In the genomic region with DNA sequence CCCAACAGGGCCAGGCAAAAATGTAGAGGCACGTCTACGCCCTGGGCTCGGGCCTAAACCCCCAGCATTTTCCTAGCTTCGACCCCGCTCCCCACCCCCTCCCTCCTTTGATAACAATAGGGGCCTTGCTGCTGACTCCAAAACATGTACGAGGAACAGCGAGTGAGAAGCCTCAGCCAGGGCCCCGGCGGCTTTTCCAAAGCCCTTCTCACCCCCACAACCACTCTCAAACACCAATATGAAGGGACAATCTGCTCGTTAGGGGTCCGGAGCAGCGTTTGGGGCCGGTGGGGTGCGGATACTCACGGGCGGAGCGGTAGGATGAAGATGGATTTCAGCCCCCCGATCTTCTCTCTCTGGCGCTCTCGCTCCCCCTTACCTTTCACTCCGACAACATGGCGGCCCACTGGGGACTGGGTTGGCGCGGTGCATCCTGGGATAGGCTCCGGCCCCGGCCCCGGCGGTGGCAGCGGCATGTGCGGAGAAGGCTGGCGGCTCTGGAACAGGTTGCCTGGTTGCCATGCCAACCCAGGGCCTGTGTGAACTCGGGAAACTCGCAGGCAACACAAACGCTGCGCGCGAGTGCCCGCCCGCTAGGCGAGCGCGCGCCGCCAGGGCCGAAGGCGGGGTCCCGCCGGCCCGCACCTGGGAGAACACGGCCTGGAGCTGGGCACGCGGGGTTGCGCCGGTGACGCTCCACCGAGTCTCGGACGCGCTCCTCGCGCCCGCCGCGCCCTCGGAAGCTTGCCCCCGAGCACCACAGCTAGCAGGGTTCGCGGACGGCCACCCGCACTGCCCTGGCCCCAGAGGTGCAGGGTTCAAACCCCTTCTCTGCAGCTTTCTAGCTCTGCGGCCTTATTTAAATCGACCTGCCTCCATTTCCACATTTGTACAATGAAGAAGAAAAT, we compare ENCODE assay signal across 8 cellular contexts. TPM values are rescaled to one million over a fixed set of nuclear protein-coding genes. Genes with fewer than 3 reads are reported as not detected.
DNase-seq lines count a peak whose midpoint lies in the region; ATAC-seq and TF ChIP-seq lines count a peak whose summit lies in the region.

Gene PUM1 (minus strand): TSS at position 408 of the 908 bp plus-strand sequence. CDS start 6,151 bp downstream, outside the sequence.

- H3K9ac ChIP-seq in SK-N-SH, result peak within 1 kb of the TSS; percentile 94

- H3K27me3 Mint-ChIP-seq in activated naive CD4-positive, alpha-beta T cell treated with anti-CD3 and anti-CD28 coated beads, Interleukin-2, amount 50 U/mL, for 24 hours, result no peaks in the 10 kb centered on the region

- peaks cover 0 to 7% of the 10 kb centered on the region in 2 experiments; a peak in 2 of 4 replicates for H3K4me1 ChIP-seq in SK-N-SH (ENCODE audit: control insufficient read depth in 1 of 2, insufficient read depth in 2 of 2, low read depth in 1 of 2, low read length in 1 of 2)
- H3K4me1 ChIP-seq in testis, result peaks cover 16% of the 10 kb centered on the region

- peaks cover 36% of the 10 kb centered on the region for H4K20me1 ChIP-seq in SK-N-SH (ENCODE audit: insufficient read depth)

- H3K27ac Mint-ChIP-seq in activated naive CD4-positive, alpha-beta T cell treated with anti-CD3 and anti-CD28 coated beads, Interleukin-2, amount 50 U/mL, for 24 hours, result peak within 1 kb of the TSS; percentile 98

- H3K79me2 ChIP-seq in SK-N-SH (ENCODE audit: insufficient read depth), result peaks cover 48% of the 10 kb centered on the region

- peak in 1 of 2 experiments; percentile 10; a peak in 1 of 4 replicates for TF ChIP-seq EP300 in SK-N-SH (IDR thresholded peaks at IDR 0.05; ENCODE audit: borderline replicate concordance in 1 of 2, low read depth in 1 of 2, low read length in 1 of 2)

- 8% methylated on average over 12 of the region's 72 CpGs for WGBS in SK-N-SH (ENCODE audit: low lambda C conversion rate)
- WGBS in testis, 2 donors, result 0 to 1% methylated on average over 8 to 64 of the region's 72 CpGs

- H3K9me2 ChIP-seq in SK-N-SH, result no peaks in the 10 kb centered on the region

- POLR2A ChIA-PET in SK-N-SH (lab: Yijun Ruan, JAX), result interaction anchor here (0.6 to 1.8 kb wide), 8 partner anchors 48 to 775 kb away, joined by 3 to 9 read pairs (median 3); no protein-coding TSS in a partner anchor

- no peaks in the 10 kb centered on the region for H3K27me3 ChIP-seq in GM06990 (replicated peaks; ENCODE audit: control insufficient read depth, insufficient read depth, low read length)
- H3K27me3 ChIP-seq in SK-N-SH (ENCODE audit: insufficient read depth), result no peaks in the 10 kb centered on the region
- no peaks in the 10 kb centered on the region for H3K27me3 ChIP-seq in testis

- TF ChIP-seq CTCF in GM06990 (IDR thresholded peaks at IDR 0.05; ENCODE audit: insufficient read depth, low read length, poor library complexity, severe bottlenecking) (peak; percentile 3), SK-N-SH (IDR thresholded peaks at IDR 0.05) (no peak), omental fat pad (IDR thresholded peaks at IDR 0.05) (no peak), testis (IDR thresholded peaks at IDR 0.05) (no peak)

- H3K36me3 ChIP-seq in GM06990 (ENCODE audit: control insufficient read depth, insufficient read depth, low read length) (no peaks in the 10 kb centered on the region), SK-N-SH (replicated peaks in 1 of 2; ENCODE audit: control insufficient read depth in 1 of 2, insufficient read depth in 2 of 2, low read length in 1 of 2) (peaks cover 0 to 3% of the 10 kb centered on the region in 2 experiments), testis (ENCODE audit: low read depth, missing control alignments) (no peaks in the 10 kb centered on the region)

- H2AFZ ChIP-seq in SK-N-SH (ENCODE audit: low read depth), result peak within 1 kb of the TSS; percentile 98

- H3K4me3 Mint-ChIP-seq in activated naive CD4-positive, alpha-beta T cell treated with anti-CD3 and anti-CD28 coated beads, Interleukin-2, amount 50 U/mL, for 24 hours, result peak within 1 kb of the TSS; percentile 99

- CTCF ChIA-PET in SK-N-SH (lab: Yijun Ruan, JAX), result interaction anchor here (0.9 to 1.6 kb wide), 5 partner anchors 133 to 347 kb away, joined by 3 to 6 read pairs (median 3); no protein-coding TSS in a partner anchor

- peaks cover 4% of the 10 kb centered on the region for H3F3A ChIP-seq in SK-N-SH (replicated peaks; ENCODE audit: insufficient read depth)

- no peaks in the 10 kb centered on the region for H3K9me3 ChIP-seq in SK-N-SH
- H3K9me3 ChIP-seq in testis, result no peaks in the 10 kb centered on the region

- H3K4me2 ChIP-seq in SK-N-SH, result peak within 1 kb of the TSS; percentile 66

- intact Hi-C loops in testis (cut with DNase I; ENCODE audit: low total_unique reads), result no loop called here

- TF ChIP-seq POLR2A in testis (IDR thresholded peaks at IDR 0.05), result peak; percentile 38

- peak; percentile 31 for TF ChIP-seq RAD21 in SK-N-SH (IDR thresholded peaks at IDR 0.05; ENCODE audit: low read length)

- peaks cover 25% of the 10 kb centered on the region for H3K4me1 Mint-ChIP-seq in activated naive CD4-positive, alpha-beta T cell treated with anti-CD3 and anti-CD28 coated beads, Interleukin-2, amount 50 U/mL, for 24 hours

- H3K4me3 ChIP-seq in GM06990 (replicated peaks; ENCODE audit: low read depth, low read length) (peak within 1 kb of the TSS; percentile 69), SK-N-SH (ENCODE audit: low read depth in 2 of 2, low read length in 1 of 2) (peak within 1 kb of the TSS; percentile 79 to 86), testis (peak within 1 kb of the TSS; percentile 69 to 92)

- H3K9me3 Mint-ChIP-seq in activated naive CD4-positive, alpha-beta T cell treated with anti-CD3 and anti-CD28 coated beads, Interleukin-2, amount 50 U/mL, for 24 hours, result no peaks in the 10 kb centered on the region

- ATAC-seq in HG02571 (IDR thresholded peaks at IDR 0.05; ENCODE audit: unreplicated experiment) (peak; percentile 95), omental fat pad (ENCODE audit: low FRiP score) (peak; percentile 99)

- H3K27ac ChIP-seq in SK-N-SH (ENCODE audit: low read depth in 2 of 2, low read length in 1 of 2) (peak within 1 kb of the TSS; percentile 95), testis (peak within 1 kb of the TSS; percentile 94 to 98)

- DNase-seq in GM06990 (ENCODE audit: extremely low read depth, insufficient read length) (peak; percentile 98), NCI-H1048 (lab: John Stamatoyannopoulos, UW) (peak; percentile 98), SK-N-SH (peak; percentile 97), glomerular endothelial cell (ENCODE audit: extremely low read depth, low read depth, low spot score) (peak; percentile 74), omental fat pad (ENCODE audit: low spot score) (peak; percentile 96), testis (peak; percentile 99)

- peaks cover 5% of the 10 kb centered on the region for H3K36me3 Mint-ChIP-seq in activated naive CD4-positive, alpha-beta T cell treated with anti-CD3 and anti-CD28 coated beads, Interleukin-2, amount 50 U/mL, for 24 hours

TF ChIP-seq in SK-N-SH, 30 proteins besides CTCF, POLR2A, EP300 and RAD21 (continues in another document):
- TF ChIP-seq NRF1 (IDR thresholded peaks at IDR 0.05; ENCODE audit: low read depth, low read length) (peak; percentile 73), TCF12 (IDR thresholded peaks at IDR 0.05) (peak; percentile 16), PBX3 (IDR thresholded peaks at IDR 0.05) (peak; percentile 11; the same call in 1 of the 2 replicates), FOSL2 (IDR thresholded peaks at IDR 0.05; ENCODE audit: borderline replicate concordance, low read depth) (no peak), RCOR1 (IDR thresholded peaks at IDR 0.05; ENCODE audit: low read length) (peak; percentile 26; the same call in 1 of the 2 replicates), GABPA (IDR thresholded peaks at IDR 0.05; ENCODE audit: low read depth) (no peak), YY1 (IDR thresholded peaks at IDR 0.05; ENCODE audit: low read depth) (peak; percentile 95), REST (IDR thresholded peaks at IDR 0.05; ENCODE audit: low read depth, low read length) (peak; percentile 48; the same call in 1 of the 2 replicates)

RNA-seq across cellular contexts. Expression of gene PUM1, which starts in this region (rescaled TPM):
- polyA plus RNA-seq in SK-N-SH (2012; rRNA removed) (51.0 and 66.7 TPM in 2 replicates), testis (ENCODE audit: insufficient read depth, low read depth, low replicate concordance) (41.3 TPM)
- polyA plus RNA-seq in SK-N-SH (2012; cell fraction: cytosol; rRNA removed), result 42.6 and 45.2 TPM in 2 replicates
- 119 and 122 TPM in 2 replicates for polyA plus RNA-seq in SK-N-SH (2012; cell fraction: nucleus; rRNA removed)
- total RNA-seq in glomerular endothelial cell (64.3 and 74.7 TPM in 2 replicates), omental fat pad (100 to 1,000 TPM in 1 of 4 donors, 10 to 100 TPM in 3; 66.7 to 121 (median 83.9) TPM), testis (10 to 100 TPM; 70.5 to 89.0 TPM)

Comparison
In these comparisons a context has a peak if more than half of its experiments do, and no peak if none do; other contexts are left out.
1. Peak in every context shown above with its lines: DNase-seq, ATAC-seq, H3K4me3 ChIP-seq and H3K27ac ChIP-seq.